ENCODE assay signal across 10 cellular contexts in genomic region chr15:89781891-89782618, GRCh38. TPM values are rescaled to one million over a fixed set of nuclear protein-coding genes. Genes with fewer than 3 reads are reported as not detected.
DNase-seq lines count a peak whose midpoint lies in the region; ATAC-seq, FAIRE-seq and TF ChIP-seq lines count a peak whose summit lies in the region.
"Had no signal": no experiment of that assay in that cellular context is flagged by ENCODE, and none has a peak within 500 bp of the region (broad histone marks: within the 10 kb centered on the region; RNA-seq: fewer than 3 reads in every experiment).

No MANE protein-coding gene starts in this region.

- DNase-seq in GM12891 (ENCODE audit: insufficient read length, low spot score) (no peak), NOMO-1 treated with DMSO at 0.1 percent for 48 hours (lab: John Stamatoyannopoulos, UW; ENCODE audit: unreplicated experiment) (peak; percentile 67), pancreas (peak in 4 of 6 donors; percentile 29 to 52 (median 38)), NCI-H1092 treated with DMSO at 0.1 percent for 48 hours (lab: John Stamatoyannopoulos, UW) (no peak), retina (no peak), pons (ENCODE audit: low spot score) (no peak)
- DNase-seq: nucleus accumbens had no signal

- H3K9me3 ChIP-seq in pancreas: no peaks in the 10 kb centered on the region

- H3K4me3 Mint-ChIP-seq in dendritic cell treated with granulocyte-macrophage colony-stimulating factor and Interleukin-4, amounts not matched to agents 40 ng/mL and 50 ng/mL, for 4 days: peak overlapping the region; percentile 46
- H3K4me3 Mint-ChIP-seq: stimulated activated naive CD8-positive, alpha-beta T cell treated with anti-CD3 and anti-CD28 coated beads, Interleukin-15, Interleukin-2, amounts not matched to agents 100 ng/mL and 50 ng/mL, for 24 hours had no signal

- peaks cover 9 to 34% (median 16%) of the 10 kb centered on the region in 3 donors for H3K4me1 ChIP-seq in pancreas

- peak overlapping the region; percentile 85 for H3K27ac Mint-ChIP-seq in dendritic cell treated with granulocyte-macrophage colony-stimulating factor and Interleukin-4, amounts not matched to agents 40 ng/mL and 50 ng/mL, for 4 days
- H3K27ac Mint-ChIP-seq: stimulated activated naive CD8-positive, alpha-beta T cell treated with anti-CD3 and anti-CD28 coated beads, Interleukin-15, Interleukin-2, amounts not matched to agents 100 ng/mL and 50 ng/mL, for 24 hours had no signal

- WGBS in pancreas, 2 donors: 73 to 76% methylated on average over 15 of the region's 15 CpGs

- no peaks in the 10 kb centered on the region for H3K27me3 ChIP-seq in pancreas

- peak; percentile 30 to 56 (median 44) for ATAC-seq in pancreas
- no peak for ATAC-seq in GM18502 (IDR thresholded peaks at IDR 0.05; ENCODE audit: poor library complexity, unreplicated experiment)

- H3K36me3 ChIP-seq in pancreas: peaks cover 0 to 5% (median 4%) of the 10 kb centered on the region in 3 donors

- TF ChIP-seq CTCF in pancreas (IDR thresholded peaks at IDR 0.05): no peak

- intact Hi-C loops in dendritic cell treated with granulocyte-macrophage colony-stimulating factor and Interleukin-4, amounts not matched to agents 40 ng/mL and 50 ng/mL, for 4 days (cut with micrococcal nuclease): no loop called here
- intact Hi-C loops in pancreas (cut with DNase I): no loop called here

- peaks cover 34% of the 10 kb centered on the region for H3K36me3 Mint-ChIP-seq in dendritic cell treated with granulocyte-macrophage colony-stimulating factor and Interleukin-4, amounts not matched to agents 40 ng/mL and 50 ng/mL, for 4 days (ENCODE audit: low read depth)

- H3K27ac ChIP-seq in pancreas: no peak overlapping the region

- no peaks in the 10 kb centered on the region for H3K9me3 Mint-ChIP-seq in dendritic cell treated with granulocyte-macrophage colony-stimulating factor and Interleukin-4, amounts not matched to agents 40 ng/mL and 50 ng/mL, for 4 days
- H3K9me3 Mint-ChIP-seq: stimulated activated naive CD8-positive, alpha-beta T cell treated with anti-CD3 and anti-CD28 coated beads, Interleukin-15, Interleukin-2, amounts not matched to agents 100 ng/mL and 50 ng/mL, for 24 hours had no signal

- peaks cover 56% of the 10 kb centered on the region for H3K4me1 Mint-ChIP-seq in dendritic cell treated with granulocyte-macrophage colony-stimulating factor and Interleukin-4, amounts not matched to agents 40 ng/mL and 50 ng/mL, for 4 days (ENCODE audit: low read depth)

- H3K4me3 ChIP-seq in pancreas: no peak overlapping the region

- peaks cover 11% of the 10 kb centered on the region for H3K27me3 Mint-ChIP-seq in dendritic cell treated with granulocyte-macrophage colony-stimulating factor and Interleukin-4, amounts not matched to agents 40 ng/mL and 50 ng/mL, for 4 days

- no peak for TF ChIP-seq POLR2A in GM12891 (IDR thresholded peaks at IDR 0.05; ENCODE audit: low read depth, low read length)

- peak; percentile 5 for FAIRE-seq in GM12891 (lab: Jason Lieb, UNC)
- FAIRE-seq in pancreas (lab: Jason Lieb, UNC): no peak

TF ChIP-seq in GM12891, 5 proteins besides CTCF, POLR2A, EP300 and RAD21:
- TF ChIP-seq POU2F2 (IDR thresholded peaks at IDR 0.05; ENCODE audit: low read depth, low read length) (no peak), POLR2AphosphoS5 (IDR thresholded peaks at IDR 0.05; ENCODE audit: low read depth, low read length) (no peak), TAF1 (IDR thresholded peaks at IDR 0.05; ENCODE audit: low read depth, low read length) (no peak), PAX5 (IDR thresholded peaks at IDR 0.05; ENCODE audit: insufficient read depth, low read length, severe bottlenecking) (no peak), SPI1 (IDR thresholded peaks at IDR 0.05; ENCODE audit: low read depth, low read length) (no peak)

RNA-seq across cellular contexts. Expression of gene MESP2, which starts 5.9 kb away (rescaled TPM):
- polyA plus RNA-seq in GM12891 (2012; ENCODE audit: low read depth, missing spikeins): not detected
- under 1 TPM in 4 of 6 donors, not detected in 2; 0.16 to 0.46 (median 0.30) TPM for total RNA-seq in pancreas
- under 1 TPM in 1 of 2 donors, not detected in 1; 0.12 TPM for polyA plus RNA-seq in pancreas

RNA-seq across cellular contexts. Expression of gene MESP1, which starts 31.0 kb away (rescaled TPM):
- polyA plus RNA-seq in GM12891 (2012; ENCODE audit: low read depth, missing spikeins): 0.62 TPM
- total RNA-seq in pancreas: 1 to 10 TPM; 1.5 to 4.0 (median 2.4) TPM
- 1 to 10 TPM; 1.1 to 2.1 TPM for polyA plus RNA-seq in pancreas

RNA-seq across cellular contexts. Expression of gene ANPEP, which starts 32.6 kb away (rescaled TPM):
- not detected for polyA plus RNA-seq in GM12891 (2012; ENCODE audit: low read depth, missing spikeins)
- total RNA-seq in pancreas: 1,000 to 10,000 TPM in 2 of 6 donors, 100 to 1,000 TPM in 4; 401 to 1,207 (median 921) TPM
- 100 to 1,000 TPM; 388 to 524 TPM for polyA plus RNA-seq in pancreas

Comparison
In these comparisons a context has a peak if more than half of its experiments do, and no peak if none do; other contexts are left out.
1. DNase-seq: peak in NOMO-1 treated with DMSO at 0.1 percent for 48 hours (single experiment) and pancreas (4 of 6); none in GM12891 (single experiment), NCI-H1092 treated with DMSO at 0.1 percent for 48 hours (single experiment), retina (single experiment) and pons (single experiment).